31 cellular contexts compared by ENCODE assay signal in genomic region chr7:121156825-121157224, GRCh38.
DNase-seq lines count a peak whose midpoint lies in the region; ATAC-seq, FAIRE-seq and TF ChIP-seq lines count a peak whose summit lies in the region.
"Had no signal": no experiment of that assay in that cellular context is flagged by ENCODE, and none has a peak within 500 bp of the region (broad histone marks: within the 10 kb centered on the region; RNA-seq: fewer than 3 reads in every experiment).

No MANE protein-coding gene starts in this region.

- H3K4me1 ChIP-seq in right lobe of liver (peaks cover 0 to 26% (median 9%) of the 10 kb centered on the region in 4 donors), HepG2 (ENCODE audit: insufficient read depth, low read length) (no peaks in the 10 kb centered on the region), K562 (replicated peaks in 1 of 2; ENCODE audit: control insufficient read depth in 2 of 2, insufficient read depth in 2 of 2, low read length in 2 of 2) (peaks cover 0 to 9% of the 10 kb centered on the region in 2 experiments; a peak in 2 of 5 replicates)
- H3K4me1 ChIP-seq: A549; BE2C; BLaER1; BLaER1 treated with 17β-estradiol and CSF1 and Interleukin-3, amounts not matched to agents 10 nM and 100 nM; Caco-2 had no signal

- in situ Hi-C loops in HepG2 (cut with HindIII; ENCODE audit: extremely low pct_ligation_motif_present, low pct_unique_long_range_greater_than_20kb) (no loop called here), K562 (cut with MboI) (no loop called here)

- H2AFZ ChIP-seq in HepG2 (ENCODE audit: low read length) (no peak overlapping the region), K562 (ENCODE audit: low read depth, low read length) (no peak overlapping the region)

- POLR2A ChIA-PET in HepG2 (lab: Yijun Ruan, JAX) (no interaction called here), K562 (lab: Yijun Ruan, JAX) (no interaction called here)

- no peak for TF ChIP-seq POLR2A in right lobe of liver (IDR thresholded peaks at IDR 0.05)
- TF ChIP-seq POLR2A in HepG2 (IDR thresholded peaks at IDR 0.05; ENCODE audit: insufficient read depth in 1 of 2, low read depth in 2 of 2, low read length in 2 of 2): no peak
- no peak for TF ChIP-seq POLR2A in K562 (conservative IDR thresholded peaks at IDR 0.05)

- intact Hi-C loops in right lobe of liver (cut with DNase I): no loop called here
- intact Hi-C loops in HepG2 (cut with micrococcal nuclease; ENCODE audit: unreplicated experiment): no loop called here
- intact Hi-C loops in K562 (cut with micrococcal nuclease): no loop called here

- H3K9me1 ChIP-seq in K562 (ENCODE audit: control insufficient read depth, insufficient read depth, low read length): no peaks in the 10 kb centered on the region

- no peak overlapping the region for H3K9ac ChIP-seq in HepG2 (ENCODE audit: insufficient read depth, low read depth, low read length)
- no peak overlapping the region for H3K9ac ChIP-seq in K562 (ENCODE audit: insufficient read depth in 1 of 2, low read depth in 2 of 2, low read length in 2 of 2)
- H3K9ac ChIP-seq: BLaER1; BLaER1 treated with 17β-estradiol and CSF1 and Interleukin-3, amounts not matched to agents 10 nM and 100 nM had no signal

- WGBS in right lobe of liver (ENCODE audit: insufficient coverage, low coverage, low lambda C conversion rate, missing lambda C conversion rate): 51% methylated on average over 2 of the region's 2 CpGs
- WGBS in HepG2 (ENCODE audit: low lambda C conversion rate): 32% methylated on average over 2 of the region's 2 CpGs
- 67% methylated on average over 2 of the region's 2 CpGs for WGBS in K562 (ENCODE audit: insufficient coverage, low coverage, missing lambda C conversion rate)

- no peaks in the 10 kb centered on the region for H3K79me2 ChIP-seq in HepG2 (ENCODE audit: insufficient read depth, low read length)
- H3K79me2 ChIP-seq in K562 (ENCODE audit: control insufficient read depth, insufficient read depth, low read length): peaks cover 3% of the 10 kb centered on the region; the same call in 1 of the 3 replicates

- no peaks in the 10 kb centered on the region for H3K9me3 ChIP-seq in right lobe of liver
- no peaks in the 10 kb centered on the region for H3K9me3 ChIP-seq in HepG2 (ENCODE audit: low read length)
- no peaks in the 10 kb centered on the region for H3K9me3 ChIP-seq in K562 (replicated peaks; ENCODE audit: control insufficient read depth, insufficient read depth, low read depth, low read length)
- H3K9me3 ChIP-seq: A549, BE2C, Caco-2 had no signal

- BruUV-seq in HepG2 (replicated peaks; lab: Mats Ljungman, UMichigan) (no TSS peak), K562 (replicated peaks; lab: Mats Ljungman, UMichigan) (no TSS peak)

- H3K4me2 ChIP-seq in HepG2 (ENCODE audit: low read depth, low read length) (no peak overlapping the region), K562 (ENCODE audit: insufficient read depth, low read length) (no peak overlapping the region)
- H3K4me2 ChIP-seq: A549; BLaER1; BLaER1 treated with 17β-estradiol and CSF1 and Interleukin-3, amounts not matched to agents 10 nM and 100 nM had no signal

- DNase-seq in right lobe of liver: no peak
- DNase-seq in HepG2 (ENCODE audit: low spot score): no peak
- no peak for DNase-seq in K562 (ENCODE audit: extremely low read depth in 1 of 4, low spot score in 3 of 4)
- no peak for DNase-seq in urothelium cell line (ENCODE audit: low spot score)
- DNase-seq: 8988T; ACHN; AML-193; BE2C; C1 segment of cervical spinal cord; Caco-2; Calu3; CD4-positive, alpha-beta memory T cell; CD4-positive, alpha-beta T cell; CD4-positive, CD25-positive, alpha-beta regulatory T cell; CD8-positive, alpha-beta memory T cell; CD8-positive, alpha-beta T cell; COR-L47; DMS 273 treated with DMSO at 0.1 percent for 48 hours; DMS153; DMS53; DMS79; DMS79 treated with DMSO at 0.1 percent for 48 hours; DND-41; EL had no signal

- H3K27ac ChIP-seq in right lobe of liver (peak overlapping the region in 2 of 3 donors; percentile 33 to 64), HepG2 (ENCODE audit: extremely low read length, insufficient read depth, low read length) (no peak overlapping the region), K562 (ENCODE audit: extremely low read depth, low read depth, low read length) (no peak overlapping the region)
- H3K27ac ChIP-seq: 22Rv1; A549; BLaER1; BLaER1 treated with 17β-estradiol and CSF1 and Interleukin-3, amounts not matched to agents 10 nM and 100 nM; C4-2B had no signal

- no peaks in the 10 kb centered on the region for H3K36me3 ChIP-seq in right lobe of liver
- no peaks in the 10 kb centered on the region for H3K36me3 ChIP-seq in HepG2 (replicated peaks in 1 of 2; ENCODE audit: control insufficient read depth in 1 of 2, insufficient read depth in 2 of 2, low read length in 2 of 2)
- peaks cover 86% of the 10 kb centered on the region for H3K36me3 ChIP-seq in K562 (ENCODE audit: control insufficient read depth, insufficient read depth, low read length)
- H3K36me3 ChIP-seq: BE2C had no signal

- no peak for FAIRE-seq in HepG2 (lab: Jason Lieb, UNC)
- no peak for FAIRE-seq in K562 (lab: Jason Lieb, UNC)
- no peak for FAIRE-seq in urothelium cell line (lab: Jason Lieb, UNC)
- FAIRE-seq: A204.1, A549, D721Med had no signal

- TF ChIP-seq EP300 in HepG2 (IDR thresholded peaks at IDR 0.05; ENCODE audit: low read depth in 2 of 2, low read length in 2 of 2) (no peak), HepG2 (CRISPR knock-in tag; IDR thresholded peaks at IDR 0.05; ENCODE audit: borderline replicate concordance) (no peak), K562 (IDR thresholded peaks at IDR 0.05; ENCODE audit: low read length) (no peak)

- H4K20me1 ChIP-seq in HepG2 (ENCODE audit: insufficient read depth, low read length) (no peaks in the 10 kb centered on the region), K562 (replicated peaks; ENCODE audit: control insufficient read depth, insufficient read depth, low read length) (no peaks in the 10 kb centered on the region)
- H4K20me1 ChIP-seq: BLaER1; BLaER1 treated with 17β-estradiol and CSF1 and Interleukin-3, amounts not matched to agents 10 nM and 100 nM had no signal

- CTCF ChIA-PET in HepG2 (lab: Yijun Ruan, JAX; ENCODE audit: low intra/inter-chr PET ratio, low total read pairs): no interaction called here
- CTCF ChIA-PET in K562 (lab: Yijun Ruan, JAX; ENCODE audit: low intra/inter-chr PET ratio): no interaction called here

- no peak for TF ChIP-seq RAD21 in HepG2 (CRISPR knock-in tag; IDR thresholded peaks at IDR 0.05)
- TF ChIP-seq RAD21 in K562 (CRISPR knock-in tag; conservative IDR thresholded peaks at IDR 0.05 in 1 of 2, IDR thresholded peaks at IDR 0.05 in 1 of 2): no peak

- TF ChIP-seq CTCF in right lobe of liver (IDR thresholded peaks at IDR 0.05) (no peak), HepG2 (CRISPR knock-in tag; IDR thresholded peaks at IDR 0.05) (no peak), K562 (IDR thresholded peaks at IDR 0.05 in 2 of 3, conservative IDR thresholded peaks at IDR 0.05 in 1 of 3; ENCODE audit: insufficient read depth in 2 of 3, low read depth in 1 of 3, low read length in 3 of 3) (no peak)

- H3K27me3 ChIP-seq in right lobe of liver (no peaks in the 10 kb centered on the region), HepG2 (ENCODE audit: control insufficient read depth in 1 of 2, insufficient read depth in 2 of 2, low read length in 2 of 2) (no peaks in the 10 kb centered on the region), K562 (ENCODE audit: control insufficient read depth in 2 of 2, insufficient read depth in 2 of 2, low read length in 2 of 2) (no peaks in the 10 kb centered on the region)
- H3K27me3 ChIP-seq: BE2C; BLaER1; BLaER1 treated with 17β-estradiol and CSF1 and Interleukin-3, amounts not matched to agents 10 nM and 100 nM had no signal

- H3K4me3 ChIP-seq in right lobe of liver (no peak overlapping the region), HepG2 (replicated peaks in 1 of 3; ENCODE audit: insufficient read depth in 1 of 3, low read depth in 2 of 3, low read length in 3 of 3) (no peak overlapping the region), K562 (no peak overlapping the region)
- H3K4me3 ChIP-seq: A549; BLaER1; BLaER1 treated with 17β-estradiol and CSF1 and Interleukin-3, amounts not matched to agents 10 nM and 100 nM had no signal

- ATAC-seq in right lobe of liver (no peak), HepG2 (no peak), K562 (no peak)
- ATAC-seq: A549; CD8-positive, alpha-beta T cell had no signal

TF ChIP-seq in HepG2, 621 proteins besides CTCF, POLR2A, EP300 and RAD21:
- TF ChIP-seq IRX3 (CRISPR knock-in tag; IDR thresholded peaks at IDR 0.05; ENCODE audit: borderline replicate concordance, low read depth) (no peak), ZNF768 (CRISPR knock-in tag; IDR thresholded peaks at IDR 0.05) (no peak), SSRP1 (CRISPR knock-in tag; IDR thresholded peaks at IDR 0.05) (no peak), FOXP1 (IDR thresholded peaks at IDR 0.05) (no peak), FOXP1 (CRISPR knock-in tag; IDR thresholded peaks at IDR 0.05) (no peak), MAF1 (CRISPR knock-in tag; IDR thresholded peaks at IDR 0.05; ENCODE audit: borderline replicate concordance) (no peak), MEIS1 (CRISPR knock-in tag; IDR thresholded peaks at IDR 0.05; ENCODE audit: borderline replicate concordance) (no peak), FOSL2 (CRISPR knock-in tag; IDR thresholded peaks at IDR 0.05) (no peak), MXD4 (CRISPR knock-in tag; IDR thresholded peaks at IDR 0.05) (no peak)

TF ChIP-seq in K562, 482 proteins besides CTCF, POLR2A, EP300 and RAD21:
- TF ChIP-seq ZNF699 (CRISPR knock-in tag; IDR thresholded peaks at IDR 0.05; ENCODE audit: insufficient replicate concordance) (no peak), ZNF274 (IDR thresholded peaks at IDR 0.05; ENCODE audit: borderline replicate concordance, low read depth, low read length) (0 out of 2 replicates have a peak, but pooled peaks have one; percentile 7), POLR2G (IDR thresholded peaks at IDR 0.05; ENCODE audit: low read depth, low read length) (peak; percentile 65; the same call in 1 of the 2 replicates), FOXA1 (IDR thresholded peaks at IDR 0.05; ENCODE audit: borderline replicate concordance) (no peak), ADNP (tag; IDR thresholded peaks at IDR 0.05) (no peak), RBM22 (IDR thresholded peaks at IDR 0.05; ENCODE audit: low read depth, low read length, poor library complexity, severe bottlenecking) (peak; percentile 89), MAFF (IDR thresholded peaks at IDR 0.05; ENCODE audit: low read length) (no peak), POLR2H (tag; IDR thresholded peaks at IDR 0.05; ENCODE audit: low read depth) (0 out of 2 replicates have a peak, but pooled peaks have one; percentile 28)

Comparison
In these comparisons a context has a peak if more than half of its experiments do, and no peak if none do; other contexts are left out.
1. H3K27ac ChIP-seq: peak in right lobe of liver (2 of 3); none in HepG2 (single experiment) and K562 (single experiment).